ENCODE assay signal across 19 cellular contexts in the genomic region with DNA sequence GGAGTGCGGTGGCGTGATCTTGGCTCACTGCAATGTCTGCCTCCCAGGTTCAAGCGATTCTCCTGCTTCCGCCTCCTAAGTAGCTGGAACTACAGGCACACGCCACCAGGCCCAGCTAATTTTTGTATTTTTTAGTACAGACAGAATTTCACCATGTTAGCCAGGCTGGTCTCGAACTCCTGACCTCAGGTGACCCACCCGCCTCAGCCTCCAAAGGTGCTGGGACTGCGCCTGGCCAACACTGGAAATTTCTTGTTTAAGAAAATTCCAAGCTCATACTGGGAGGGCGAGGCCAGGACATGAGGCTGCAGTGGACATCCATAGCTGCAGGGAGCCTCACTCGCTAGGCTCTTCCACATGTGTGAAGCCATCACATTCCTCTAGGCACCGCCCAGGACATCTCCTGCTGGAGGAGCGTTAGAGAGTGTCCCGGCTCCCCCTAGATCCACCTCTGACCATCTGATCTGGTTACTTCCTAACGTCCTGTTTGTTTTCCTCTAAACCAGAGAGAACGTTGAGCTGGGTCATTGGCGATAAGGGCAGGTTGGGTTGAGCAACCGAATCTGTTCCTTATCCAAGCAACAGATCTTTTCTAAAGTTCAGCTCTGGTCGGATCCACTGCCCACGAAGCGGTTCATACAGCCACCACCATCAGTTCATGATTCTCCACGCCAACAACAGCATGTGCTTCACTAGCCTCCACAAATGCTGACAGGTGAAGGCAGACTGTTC.
DNase-seq lines count a peak whose midpoint lies in the region; ATAC-seq and TF ChIP-seq lines count a peak whose summit lies in the region.
"Had no signal": no experiment of that assay in that cellular context is flagged by ENCODE, and none has a peak within 500 bp of the region (broad histone marks: within the 10 kb centered on the region; RNA-seq: fewer than 3 reads in every experiment).

No MANE protein-coding gene starts in this region.

- H3K4me3 Mint-ChIP-seq in endothelial cell (ENCODE audit: unreplicated experiment): no peak overlapping the region
- H3K4me3 Mint-ChIP-seq: naive B cell; stimulated activated memory B cell treated with anti-CD40 and anti-IgM and Interleukin-4, amounts not matched to agents 10 μg/mL and 1 μg/mL and 100 μg/mL, for 72 hours had no signal

- H3K4me2 ChIP-seq in neuronal stem cell (ENCODE audit: insufficient read depth, low read length, poor library complexity, severe bottlenecking): no peak overlapping the region

- no peak overlapping the region for H2BK5ac ChIP-seq in neuronal stem cell (ENCODE audit: low read length)

- ATAC-seq in HG03439 (IDR thresholded peaks at IDR 0.05; ENCODE audit: unreplicated experiment): no peak
- ATAC-seq: psoas muscle had no signal

- H3K27me3 ChIP-seq in H7 (ENCODE audit: control insufficient read depth, insufficient read depth, low read length) (no peaks in the 10 kb centered on the region), neuronal stem cell (ENCODE audit: control insufficient read depth in 3 of 3, insufficient read depth in 3 of 3, low read depth in 1 of 3, low read length in 3 of 3) (peaks cover 0 to 9% (median 0%) of the 10 kb centered on the region in 3 experiments), spleen (replicated peaks in 1 of 7) (no peaks in the 10 kb centered on the region)
- H3K27me3 ChIP-seq: tibial artery had no signal

- no peak overlapping the region for H3K4ac ChIP-seq in neuronal stem cell (ENCODE audit: low read length)

- peak; percentile 36 for DNase-seq in H7
- peak; percentile 90 for DNase-seq in NB4 (ENCODE audit: low read depth)
- DNase-seq in endothelial cell (ENCODE audit: low spot score): peak; percentile 19
- no peak for DNase-seq in neuronal stem cell (ENCODE audit: low spot score)
- no peak for DNase-seq in NCI-H146 (lab: John Stamatoyannopoulos, UW)
- no peak for DNase-seq in NCI-H1417 (lab: John Stamatoyannopoulos, UW)
- no peak for DNase-seq in spleen
- DNase-seq: activated CD4-positive, alpha-beta T cell treated with anti-CD3 and anti-CD28 coated beads, Interleukin-2, amount 50 U/mL, for 1 hour; activated naive CD4-positive, alpha-beta T cell treated with anti-CD3 and anti-CD28 coated beads, Interleukin-2, amount 50 U/mL, for 16 hours; left ventricle myocardium inferior; MM.1S; NCI-H2081 treated with DMSO at 0.1 percent for 48 hours; psoas muscle; T1000; tibial artery had no signal

- no peaks in the 10 kb centered on the region for H3K27me3 Mint-ChIP-seq in endothelial cell (ENCODE audit: unreplicated experiment)
- H3K27me3 Mint-ChIP-seq: stimulated activated memory B cell treated with anti-CD40 and anti-IgM and Interleukin-4, amounts not matched to agents 10 μg/mL and 1 μg/mL and 100 μg/mL, for 72 hours had no signal

- no peak overlapping the region for H4K91ac ChIP-seq in neuronal stem cell (ENCODE audit: low read depth, low read length, poor library complexity)

- peak overlapping the region; percentile 66 for H2BK12ac ChIP-seq in neuronal stem cell (ENCODE audit: low read length)

- H3K23ac ChIP-seq in neuronal stem cell (ENCODE audit: low read depth, low read length, poor library complexity): no peak overlapping the region

- no peak overlapping the region for H2BK120ac ChIP-seq in neuronal stem cell (ENCODE audit: low read depth, low read length)

- H4K8ac ChIP-seq in neuronal stem cell (ENCODE audit: low read depth, low read length): no peak overlapping the region

- H3K36me3 ChIP-seq in H7 (replicated peaks; ENCODE audit: control insufficient read depth, insufficient read depth, low read length) (no peaks in the 10 kb centered on the region), neuronal stem cell (replicated peaks in 1 of 2; ENCODE audit: control insufficient read depth in 2 of 2, insufficient read depth in 2 of 2, low read length in 2 of 2) (no peaks in the 10 kb centered on the region), spleen (no peaks in the 10 kb centered on the region)
- H3K36me3 ChIP-seq: left ventricle myocardium inferior, tibial artery had no signal

- peaks cover 30% of the 10 kb centered on the region for H3K4me1 Mint-ChIP-seq in endothelial cell (ENCODE audit: unreplicated experiment)

- peaks cover 16 to 29% of the 10 kb centered on the region in 2 donors for H3K4me1 ChIP-seq in neuronal stem cell (ENCODE audit: control insufficient read depth in 2 of 2, insufficient read depth in 1 of 2, low read depth in 1 of 2, low read length in 2 of 2)
- peaks cover 0 to 33% (median 17%) of the 10 kb centered on the region in 6 donors for H3K4me1 ChIP-seq in spleen
- H3K4me1 ChIP-seq: psoas muscle had no signal

- intact Hi-C loops in spleen (cut with DNase I; ENCODE audit: low total_unique reads): no loop called here

- H2AFZ ChIP-seq in neuronal stem cell (ENCODE audit: low read length): no peak overlapping the region

- H3K36me3 Mint-ChIP-seq in endothelial cell (ENCODE audit: low read depth, unreplicated experiment): no peaks in the 10 kb centered on the region
- H3K36me3 Mint-ChIP-seq: naive B cell; stimulated activated memory B cell treated with anti-CD40 and anti-IgM and Interleukin-4, amounts not matched to agents 10 μg/mL and 1 μg/mL and 100 μg/mL, for 72 hours had no signal

- H3K27ac ChIP-seq in neuronal stem cell (replicated peaks; ENCODE audit: low read length): no peak overlapping the region
- H3K27ac ChIP-seq in spleen: no peak overlapping the region
- H3K27ac ChIP-seq: left ventricle myocardium inferior, psoas muscle, SK-N-MC, tibial artery had no signal

- peak overlapping the region; percentile 10 for H2BK15ac ChIP-seq in neuronal stem cell (ENCODE audit: low read length)

- TF ChIP-seq CTCF in NB4 (IDR thresholded peaks at IDR 0.05; ENCODE audit: low read depth, low read length) (no peak), endothelial cell (IDR thresholded peaks at IDR 0.05; ENCODE audit: unreplicated experiment) (no peak), spleen (IDR thresholded peaks at IDR 0.05 in 8 of 11, conservative IDR thresholded peaks at IDR 0.05 in 3 of 11) (no peak)

- H3K9me3 ChIP-seq in neuronal stem cell (replicated peaks in 1 of 2; ENCODE audit: control insufficient read depth in 2 of 2, insufficient read depth in 1 of 2, low read depth in 1 of 2, low read length in 2 of 2) (no peaks in the 10 kb centered on the region), spleen (peaks cover 0 to under 1% (median 0%) of the 10 kb centered on the region in 8 donors)
- H3K9me3 ChIP-seq: psoas muscle, tibial artery had no signal

- no peak overlapping the region for H3K4me3 ChIP-seq in H7 (ENCODE audit: insufficient read depth, low read depth, low read length)
- H3K4me3 ChIP-seq in NB4 (ENCODE audit: low read depth, low read length): no peak overlapping the region
- H3K4me3 ChIP-seq in neuronal stem cell (ENCODE audit: low read length in 2 of 2): no peak overlapping the region
- no peak overlapping the region for H3K4me3 ChIP-seq in spleen
- H3K4me3 ChIP-seq: left ventricle myocardium inferior, psoas muscle, SK-N-MC, tibial artery had no signal

- H2AK5ac ChIP-seq in neuronal stem cell (ENCODE audit: low read depth, low read length): peak overlapping the region; percentile 41

- TF ChIP-seq POLR2A in NB4 (IDR thresholded peaks at IDR 0.05; ENCODE audit: extremely low read depth, insufficient read length) (no peak), spleen (IDR thresholded peaks at IDR 0.05) (no peak)

- H3K27ac Mint-ChIP-seq in endothelial cell (ENCODE audit: unreplicated experiment): no peak overlapping the region
- H3K27ac Mint-ChIP-seq: stimulated activated memory B cell treated with anti-CD40 and anti-IgM and Interleukin-4, amounts not matched to agents 10 μg/mL and 1 μg/mL and 100 μg/mL, for 72 hours had no signal

- peak overlapping the region; percentile 1 for H3K9ac ChIP-seq in neuronal stem cell (ENCODE audit: low read depth, low read length, poor library complexity)

- no peaks in the 10 kb centered on the region for H3K79me1 ChIP-seq in neuronal stem cell (ENCODE audit: low read depth, low read length)

- H3K14ac ChIP-seq in neuronal stem cell (ENCODE audit: low read length): no peak overlapping the region

- H3K9me3 Mint-ChIP-seq in endothelial cell (ENCODE audit: unreplicated experiment): no peaks in the 10 kb centered on the region
- H3K9me3 Mint-ChIP-seq: stimulated activated memory B cell treated with anti-CD40 and anti-IgM and Interleukin-4, amounts not matched to agents 10 μg/mL and 1 μg/mL and 100 μg/mL, for 72 hours had no signal

- WGBS in neuronal stem cell (ENCODE audit: extremely low coverage in 2 of 2, insufficient read length in 2 of 2, insufficient replicate concordance in 1 of 2), 2 donors: no CpG with 5 or more reads among the region's 21 CpGs
- WGBS in spleen, 5 donors: 59 to 81% (median 71%) methylated on average over 21 of the region's 21 CpGs

- H3K18ac ChIP-seq in neuronal stem cell (ENCODE audit: low read length): no peak overlapping the region

Comparison
In these comparisons a context has a peak if more than half of its experiments do, and no peak if none do; other contexts are left out.
1. DNase-seq: peak in H7 (single experiment), NB4 (single experiment) and endothelial cell (single experiment); none in neuronal stem cell (single experiment), NCI-H146 (single experiment), NCI-H1417 (0 of 3) and spleen (single experiment).